ENCODE assay signal across 8 cellular contexts in the genomic region with DNA sequence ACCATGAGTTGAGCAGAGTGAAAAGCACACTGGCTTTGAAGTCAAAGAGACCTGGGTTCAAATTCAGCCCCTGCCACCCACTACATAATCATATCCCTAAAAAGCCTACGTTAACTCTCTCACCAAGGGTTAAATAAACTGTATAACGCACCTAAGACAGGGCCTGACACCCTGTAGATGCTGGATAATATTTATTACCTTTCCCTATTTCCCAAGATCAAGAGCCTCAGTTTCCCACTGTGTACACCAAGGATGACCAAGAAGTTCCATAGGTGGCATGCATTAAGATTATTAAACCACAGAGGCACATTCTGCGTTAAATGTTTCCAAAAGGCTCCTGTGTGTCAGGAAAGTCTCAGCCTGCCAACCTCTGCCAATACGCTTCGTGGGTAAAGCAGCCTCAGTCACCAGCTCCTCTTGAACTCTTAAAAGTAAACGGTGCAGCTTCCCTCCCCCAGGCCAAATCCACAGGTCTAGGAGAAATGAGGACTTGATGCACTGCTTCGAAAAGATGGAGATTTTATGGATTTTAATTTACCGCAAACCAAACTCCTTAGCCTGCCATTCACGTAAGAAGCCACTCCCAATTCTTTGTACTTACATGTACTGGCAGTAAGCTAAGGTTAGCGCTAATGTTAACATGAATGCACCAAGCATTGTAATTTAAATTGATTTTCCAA. TPM values are rescaled to one million over a fixed set of nuclear protein-coding genes. Genes with fewer than 3 reads are reported as not detected.
A peak's percentile ranks its signal among the peaks of the same experiment; 100 is the strongest.
DNase-seq lines count a peak whose midpoint lies in the region; ATAC-seq and TF ChIP-seq lines count a peak whose summit lies in the region.

No MANE protein-coding gene starts in this region.

- H3K9me3 ChIP-seq in OCI-LY3 (ENCODE audit: insufficient read depth, low read length) (no peaks in the 10 kb centered on the region), endocrine pancreas (ENCODE audit: control insufficient read depth, low read length) (no peaks in the 10 kb centered on the region)

- peak overlapping the region; percentile 88 for H3K4me3 Mint-ChIP-seq in GM23338

- H3K4me1 Mint-ChIP-seq in GM23338, result peaks cover 59% of the 10 kb centered on the region

- H3K27me3 Mint-ChIP-seq in GM23338 (ENCODE audit: insufficient read depth, low read depth, poor library complexity), result peaks cover 18% of the 10 kb centered on the region

- no peaks in the 10 kb centered on the region for H3F3A ChIP-seq in GM23338 (replicated peaks; ENCODE audit: low read depth)

- H3K36me3 Mint-ChIP-seq in GM23338 (ENCODE audit: low read depth), result peaks cover 5% of the 10 kb centered on the region; the same call in 1 of the 3 replicates

- H3K9me3 Mint-ChIP-seq in GM23338, result no peaks in the 10 kb centered on the region; the same call in 2 of the 3 replicates

- H3K27ac Mint-ChIP-seq in GM23338, result no peak overlapping the region

- H3K9ac ChIP-seq in OCI-LY3 (ENCODE audit: low read length) (peak overlapping the region; percentile 96; the same call in 1 of the 2 replicates), endocrine pancreas (ENCODE audit: control insufficient read depth, insufficient read depth, low read length) (peak overlapping the region; percentile 47), rectal smooth muscle tissue (ENCODE audit: low read length) (no peak overlapping the region)

- TF ChIP-seq CTCF in GM23338 (conservative IDR thresholded peaks at IDR 0.05; ENCODE audit: low read depth in 2 of 2) (no peak), OCI-LY3 (IDR thresholded peaks at IDR 0.05; ENCODE audit: low read depth, low read length) (no peak)

- ATAC-seq in GM23338 (no peak), HG02588 (IDR thresholded peaks at IDR 0.05; ENCODE audit: unreplicated experiment) (no peak)

- no peaks in the 10 kb centered on the region for H3K9me2 ChIP-seq in GM23338 (ENCODE audit: insufficient read depth)

- H2AFZ ChIP-seq in GM23338, result no peak overlapping the region
- H2AFZ ChIP-seq in OCI-LY3 (ENCODE audit: low read depth, low read length), result no peak overlapping the region

- H3K27ac ChIP-seq in GM23338 (ENCODE audit: low read depth), result no peak overlapping the region
- H3K27ac ChIP-seq in OCI-LY3 (ENCODE audit: low read length), result peak overlapping the region; percentile 3; the same call in 1 of the 2 replicates
- H3K27ac ChIP-seq in rectal smooth muscle tissue (ENCODE audit: low read depth, low read length), result no peak overlapping the region

- H3K4me2 ChIP-seq in GM23338, result peak overlapping the region; percentile 84
- peak overlapping the region; percentile 93 for H3K4me2 ChIP-seq in OCI-LY3 (ENCODE audit: low read length)

- DNase-seq in GM23338 (ENCODE audit: low spot score) (peak; percentile 40), NCI-H2227 (lab: John Stamatoyannopoulos, UW; ENCODE audit: unreplicated experiment) (no peak), ureter (ENCODE audit: low spot score) (no peak)
- no peak for DNase-seq in NK-92 treated with Interleukin-12 subunit alpha and Interleukin-12 subunit beta, amount 100 ng/mL, for 24 hours (lab: John Stamatoyannopoulos, UW)

- H4K20me1 ChIP-seq in GM23338 (replicated peaks; ENCODE audit: insufficient read depth), result peaks cover 12% of the 10 kb centered on the region; the same call in 1 of the 2 replicates
- H4K20me1 ChIP-seq in OCI-LY3 (ENCODE audit: insufficient read depth, low read length), result peaks cover 34% of the 10 kb centered on the region

- H3K4me1 ChIP-seq in GM23338 (ENCODE audit: insufficient read depth) (peaks cover 39% of the 10 kb centered on the region), OCI-LY3 (ENCODE audit: low read length) (peaks cover 46% of the 10 kb centered on the region), endocrine pancreas (ENCODE audit: control insufficient read depth, insufficient read depth, low read length) (peaks cover 35% of the 10 kb centered on the region), rectal smooth muscle tissue (ENCODE audit: control insufficient read depth, insufficient read depth, low read length) (peaks cover 15% of the 10 kb centered on the region)

- H3K79me2 ChIP-seq in GM23338 (replicated peaks; ENCODE audit: insufficient read depth), result peaks cover 70% of the 10 kb centered on the region
- H3K79me2 ChIP-seq in OCI-LY3 (ENCODE audit: low read length), result peaks cover 84% of the 10 kb centered on the region

- H3K36me3 ChIP-seq in GM23338 (ENCODE audit: insufficient read depth) (no peaks in the 10 kb centered on the region), OCI-LY3 (replicated peaks; ENCODE audit: low read depth, low read length) (no peaks in the 10 kb centered on the region), endocrine pancreas (ENCODE audit: control insufficient read depth, insufficient read depth, low read length) (no peaks in the 10 kb centered on the region), rectal smooth muscle tissue (ENCODE audit: control insufficient read depth, insufficient read depth, low read length) (no peaks in the 10 kb centered on the region)

- H3K27me3 ChIP-seq in GM23338 (ENCODE audit: insufficient read depth) (peaks cover 13% of the 10 kb centered on the region), OCI-LY3 (ENCODE audit: low read depth, low read length) (no peaks in the 10 kb centered on the region), endocrine pancreas (ENCODE audit: control insufficient read depth, insufficient read depth, low read length) (no peaks in the 10 kb centered on the region), rectal smooth muscle tissue (ENCODE audit: control insufficient read depth, insufficient read depth, low read length) (no peaks in the 10 kb centered on the region)

- H3K4me3 ChIP-seq in GM23338 (peak overlapping the region; percentile 76), OCI-LY3 (ENCODE audit: low read length) (peak overlapping the region; percentile 99), endocrine pancreas (ENCODE audit: control insufficient read depth, insufficient read depth, low read length) (peak overlapping the region; percentile 92), rectal smooth muscle tissue (ENCODE audit: low read length) (peak overlapping the region; percentile 92)

TF ChIP-seq in GM23338, 12 proteins besides CTCF, POLR2A, EP300 and RAD21 (continues in another document):
- TF ChIP-seq, protein P1, sequence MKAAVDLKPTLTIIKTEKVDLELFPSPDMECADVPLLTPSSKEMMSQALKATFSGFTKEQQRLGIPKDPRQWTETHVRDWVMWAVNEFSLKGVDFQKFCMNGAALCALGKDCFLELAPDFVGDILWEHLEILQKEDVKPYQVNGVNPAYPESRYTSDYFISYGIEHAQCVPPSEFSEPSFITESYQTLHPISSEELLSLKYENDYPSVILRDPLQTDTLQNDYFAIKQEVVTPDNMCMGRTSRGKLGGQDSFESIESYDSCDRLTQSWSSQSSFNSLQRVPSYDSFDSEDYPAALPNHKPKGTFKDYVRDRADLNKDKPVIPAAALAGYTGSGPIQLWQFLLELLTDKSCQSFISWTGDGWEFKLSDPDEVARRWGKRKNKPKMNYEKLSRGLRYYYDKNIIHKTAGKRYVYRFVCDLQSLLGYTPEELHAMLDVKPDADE (IDR thresholded peaks at IDR 0.05), result no peak
- no peak for TF ChIP-seq EZH2phosphoT487 (IDR thresholded peaks at IDR 0.05; ENCODE audit: unreplicated experiment)
- TF ChIP-seq NANOG (IDR thresholded peaks at IDR 0.05; ENCODE audit: borderline replicate concordance), result no peak
- no peak for TF ChIP-seq STAT1 (IDR thresholded peaks at IDR 0.05; ENCODE audit: unreplicated experiment)
- no peak for TF ChIP-seq POLR2AphosphoS5 (IDR thresholded peaks at IDR 0.05; ENCODE audit: low read depth)

RNA-seq across cellular contexts. Expression of a gene that starts 2.7 kb away (rescaled TPM):
- total RNA-seq in GM23338 (2014; rRNA removed; shearing (Covaris generic)), result 32.6 and 36.2 TPM in 2 replicates
- 11.9 and 12.1 TPM in 2 replicates for polyA plus RNA-seq in GM23338 (2016; fragmentation: Nextera tagmentation; extraction: Ambion mirVana)
- total RNA-seq in ureter, result 58.2 TPM
